23 cellular contexts compared by ENCODE assay signal in the genomic region with DNA sequence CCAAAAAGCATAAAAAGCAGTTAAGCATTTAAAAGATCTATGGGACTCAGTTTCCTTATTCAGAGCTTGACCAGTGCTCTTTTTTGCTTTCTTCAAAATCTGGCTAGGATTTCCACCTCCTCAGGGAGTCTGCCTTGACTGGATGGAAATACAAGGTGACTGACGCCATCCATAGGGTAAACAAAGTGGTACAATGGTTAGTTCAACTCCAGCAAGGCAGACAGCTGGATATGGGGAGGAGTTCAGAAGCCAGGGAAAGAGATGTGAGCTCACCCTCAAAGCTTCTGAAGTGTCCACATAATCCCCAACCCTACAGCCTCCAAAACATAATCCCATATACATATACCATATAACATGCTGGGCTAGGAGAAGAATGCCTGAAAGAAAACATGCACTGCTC. TPM values are rescaled to one million over a fixed set of nuclear protein-coding genes. Genes with fewer than 3 reads are reported as not detected.
"Had no signal": no experiment of that assay in that cellular context is flagged by ENCODE, and none has a peak within 500 bp of the region (broad histone marks: within the 10 kb centered on the region; RNA-seq: fewer than 3 reads in every experiment).

No MANE protein-coding gene starts in this region.

- H3K4me1 Mint-ChIP-seq: activated B cell treated with CpG ODN at 0.5 μM for 24 hours; activated CD4-positive, alpha-beta T cell treated with anti-CD3 and anti-CD28 coated beads for 36 hours; activated naive CD4-positive, alpha-beta T cell treated with anti-CD3 and anti-CD28 coated beads, Interleukin-2, amount 10 ng/mL, durations not matched to agents 7 days and 5 days had no signal

- H3K27ac Mint-ChIP-seq: activated B cell treated with CpG ODN at 0.5 μM for 24 hours; activated CD4-positive, alpha-beta T cell treated with anti-CD3 and anti-CD28 coated beads for 36 hours; activated naive CD4-positive, alpha-beta T cell treated with anti-CD3 and anti-CD28 coated beads, Interleukin-2, amount 10 ng/mL, durations not matched to agents 7 days and 5 days; dendritic cell treated with granulocyte-macrophage colony-stimulating factor and Interleukin-4, amounts not matched to agents 40 ng/mL and 50 ng/mL, for 4 days; natural killer cell treated with Interleukin-12 subunit alpha and Interleukin-12 subunit beta and Interleukin-15 and Interleukin-18, amount 100 ng/mL, for 72 hours had no signal

- H3K36me3 Mint-ChIP-seq: activated naive CD4-positive, alpha-beta T cell treated with anti-CD3 and anti-CD28 coated beads, Interleukin-2, amount 10 ng/mL, durations not matched to agents 7 days and 5 days; natural killer cell treated with Interleukin-12 subunit alpha and Interleukin-12 subunit beta and Interleukin-15 and Interleukin-18, amount 100 ng/mL, for 72 hours had no signal

- H3K4me3 Mint-ChIP-seq: activated B cell treated with CpG ODN at 0.5 μM for 24 hours; activated CD4-positive, alpha-beta T cell treated with anti-CD3 and anti-CD28 coated beads for 36 hours; activated naive CD4-positive, alpha-beta T cell treated with anti-CD3 and anti-CD28 coated beads, Interleukin-2, amount 10 ng/mL, durations not matched to agents 7 days and 5 days; activated T-cell treated with anti-CD3 and anti-CD28 coated beads, Interleukin-2, amount 50 U/mL, for 4 hours; brain; dendritic cell treated with granulocyte-macrophage colony-stimulating factor and Interleukin-4, amounts not matched to agents 40 ng/mL and 50 ng/mL, for 4 days; natural killer cell treated with Interleukin-12 subunit alpha and Interleukin-12 subunit beta and Interleukin-15 and Interleukin-18, amount 100 ng/mL, for 72 hours had no signal

- H3K27me3 Mint-ChIP-seq: activated B cell treated with CpG ODN at 0.5 μM for 24 hours; activated naive CD4-positive, alpha-beta T cell treated with anti-CD3 and anti-CD28 coated beads, Interleukin-2, amount 10 ng/mL, durations not matched to agents 7 days and 5 days; brain; dendritic cell treated with granulocyte-macrophage colony-stimulating factor and Interleukin-4, amounts not matched to agents 40 ng/mL and 50 ng/mL, for 4 days had no signal

- H3K27me3 ChIP-seq: foreskin keratinocyte, left lung, ovary, right atrium auricular region, upper lobe of left lung had no signal

- H3K9me3 Mint-ChIP-seq: activated B cell treated with CpG ODN at 0.5 μM for 24 hours; activated naive CD4-positive, alpha-beta T cell treated with anti-CD3 and anti-CD28 coated beads, Interleukin-2, amount 10 ng/mL, durations not matched to agents 7 days and 5 days; activated T-cell treated with anti-CD3 and anti-CD28 coated beads, Interleukin-2, amount 50 U/mL, for 4 hours; dendritic cell treated with granulocyte-macrophage colony-stimulating factor and Interleukin-4, amounts not matched to agents 40 ng/mL and 50 ng/mL, for 4 days; natural killer cell treated with Interleukin-12 subunit alpha and Interleukin-12 subunit beta and Interleukin-15 and Interleukin-18, amount 100 ng/mL, for 72 hours had no signal

- H3K27ac ChIP-seq: foreskin keratinocyte, left lung, ovary, prostate gland, right atrium auricular region, upper lobe of left lung had no signal

- DNase-seq: activated B cell treated with CpG ODN at 0.5 μM for 24 hours; activated CD4-positive, alpha-beta T cell treated with anti-CD3 and anti-CD28 coated beads, Interleukin-2, amount 50 U/mL, for 4 hours; activated CD8-positive, alpha-beta memory T cell treated with anti-CD3 and anti-CD28 coated beads for 24 hours; activated CD8-positive, alpha-beta memory T cell treated with anti-CD3 and anti-CD28 coated beads, Interleukin-2, amount 50 U/mL, for 4 hours; activated naive CD4-positive, alpha-beta T cell treated with anti-CD3 and anti-CD28 coated beads, Interleukin-2, amount 10 ng/mL, durations not matched to agents 7 days and 5 days; activated T-cell treated with anti-CD3 and anti-CD28 coated beads, Interleukin-2, amount 50 U/mL, for 4 hours; effector memory CD4-positive, alpha-beta T cell; foreskin keratinocyte; left lung; ovary; stimulated activated CD4-positive, alpha-beta T cell treated with anti-CD3 and anti-CD28 coated beads, Interleukin-12 subunit alpha, Interleukin-12 subunit beta, amount 100 ng/mL, for 4 hours; stimulated activated CD4-positive, alpha-beta T cell treated with anti-CD3 and anti-CD28 coated beads, Interleukin-4, amount 100 ng/mL, for 4 hours; stimulated activated naive CD8-positive, alpha-beta T cell treated with anti-CD3 and anti-CD28 coated beads, Interleukin-15, Interleukin-2, amounts not matched to agents 100 U/mL and 50 U/mL, for 24 hours; upper lobe of left lung had no signal

- H3K9me3 ChIP-seq: left lung, ovary, prostate gland, right atrium auricular region, upper lobe of left lung had no signal

- H3K36me3 ChIP-seq: left lung, ovary, prostate gland, right atrium auricular region, upper lobe of left lung had no signal

- H3K4me3 ChIP-seq: left lung, lung, ovary, prostate gland, right atrium auricular region, upper lobe of left lung had no signal

- H3K4me1 ChIP-seq: foreskin keratinocyte, left lung, prostate gland, right atrium auricular region, upper lobe of left lung had no signal

RNA-seq across cellular contexts. Expression of gene KIRREL3, which starts 52.0 kb away (rescaled TPM):
- total RNA-seq: activated B cell treated with CpG ODN at 0.5 μM for 24 hours; activated CD4-positive, alpha-beta T cell treated with anti-CD3 and anti-CD28 coated beads for 36 hours; activated T-cell treated with anti-CD3 and anti-CD28 coated beads, Interleukin-2, amount 50 U/mL, for 4 hours; foreskin keratinocyte; left lung; natural killer cell treated with Interleukin-12 subunit alpha and Interleukin-12 subunit beta and Interleukin-15 and Interleukin-18, amount 100 ng/mL, for 72 hours; subcutaneous adipose tissue; T-helper 1 cell treated with Interleukin-12 subunit alpha and Interleukin-12 subunit beta and Interleukin-4 antibody, amounts not matched to agents 30 ng/mL and 1 ng/mL, for 36 hours had no signal
